In genomic region chr1:192852548-192852947, GRCh38 we compare ENCODE assay signal across 25 cellular contexts.
"Had no signal": no experiment of that assay in that cellular context is flagged by ENCODE, and none has a peak within 500 bp of the region (broad histone marks: within the 10 kb centered on the region; RNA-seq: fewer than 3 reads in every experiment).

No MANE protein-coding gene starts in this region.

- H3K36me3 ChIP-seq: SJCRH30 had no signal

- H3K4me3 ChIP-seq: PC-9, SJCRH30, SK-N-MC had no signal

- H3K27me3 ChIP-seq: SJCRH30 had no signal

- H3K9me3 ChIP-seq: SJCRH30 had no signal

- DNase-seq: Karpas-422, NCI-H1048, NCI-H1092 treated with DMSO at 0.1 percent for 48 hours, NCI-H1436, NCI-H1694, NCI-H187, NCI-H1930, NCI-H2029 treated with DMSO at 0.1 percent for 48 hours, NCI-H2107, NCI-H2171, NCI-H226, NCI-H446 treated with DMSO at 0.1 percent for 48 hours, NCI-H510A, NCI-H526, NCI-H748 treated with DMSO at 0.1 percent for 48 hours, PC-9, SHP77, SIG-M5, SJCRH30 had no signal

- H2AFZ ChIP-seq: PC-9 had no signal

- H3K4me1 ChIP-seq: SJCRH30 had no signal

- H3K4me2 ChIP-seq: KMS-11, PC-9 had no signal

- ATAC-seq: Panc1, Right ventricle myocardium inferior, SK-N-SH treated with all-trans-retinoic acid at 6 μM for 48 hours had no signal

- H3K27ac ChIP-seq: KMS-11, PC-9, RWPE1, SJCRH30, SK-N-MC had no signal

- H3K9ac ChIP-seq: KMS-11 had no signal
